Comparison of ENCODE assay signal across 17 cellular contexts in genomic region chr1:32881871-32882850, GRCh38. TPM values are rescaled to one million over a fixed set of nuclear protein-coding genes. Genes with fewer than 3 reads are reported as not detected.
DNase-seq lines count a peak whose midpoint lies in the region; ATAC-seq and TF ChIP-seq lines count a peak whose summit lies in the region.
"Had no signal": no experiment of that assay in that cellular context is flagged by ENCODE, and none has a peak within 500 bp of the region (broad histone marks: within the 10 kb centered on the region; RNA-seq: fewer than 3 reads in every experiment).

No MANE protein-coding gene starts in this region.

- WGBS in suprapubic skin, result 27% methylated on average over 21 of the region's 22 CpGs

- H3K4me1 ChIP-seq in ascending aorta (peaks cover 10 to 13% of the 10 kb centered on the region in 2 donors), suprapubic skin (peaks cover 20% of the 10 kb centered on the region)

- DNase-seq in C1 segment of cervical spinal cord (lab: John Stamatoyannopoulos, UW), result peak in 9 of 14 donors; percentile 16 to 92 (median 36)
- peak; percentile 78 for DNase-seq in NCI-H1092 (lab: John Stamatoyannopoulos, UW)
- peak in 35 of 58 donors; percentile 10 to 65 (median 37) for DNase-seq in anterior cingulate cortex (lab: John Stamatoyannopoulos, UW)
- peak; percentile 54 for DNase-seq in medulla oblongata (ENCODE audit: extremely low spot score)
- DNase-seq in ascending aorta (ENCODE audit: low spot score in 2 of 2), result no peak
- DNase-seq in suprapubic skin (ENCODE audit: low spot score in 2 of 2), result no peak
- no peak for DNase-seq in NOMO-1 treated with dmso at 0.1 percent for 144 hours (lab: John Stamatoyannopoulos, UW; ENCODE audit: unreplicated experiment)
- DNase-seq: activated CD8-positive, alpha-beta T cell treated with anti-CD3 and anti-CD28 coated beads for 36 hours; DMS53; effector CD4-positive, alpha-beta T cell; OCI-M1; stimulated activated naive CD8-positive, alpha-beta T cell treated with anti-CD3 and anti-CD28 coated beads, Interleukin-15, Interleukin-2, amounts not matched to agents 100 U/mL and 50 U/mL, for 24 hours had no signal

- H3K27ac ChIP-seq in ascending aorta (peak overlapping the region in 1 of 2 donors; percentile 23), suprapubic skin (no peak overlapping the region)
- H3K27ac ChIP-seq: skin epidermis had no signal

- TF ChIP-seq CTCF in ascending aorta (IDR thresholded peaks at IDR 0.05), result no peak
- TF ChIP-seq CTCF in suprapubic skin (IDR thresholded peaks at IDR 0.05), result no peak

- H3K36me3 ChIP-seq in ascending aorta, result no peaks in the 10 kb centered on the region
- no peaks in the 10 kb centered on the region for H3K36me3 ChIP-seq in suprapubic skin

- intact Hi-C loops in ascending aorta (cut with DNase I), result loop anchor here (5.0 kb wide), 1 partner anchor 200 kb away; the partner anchor contains the start of gene AZIN2

- TF ChIP-seq EP300 in suprapubic skin (IDR thresholded peaks at IDR 0.05), result no peak

- no peak for ATAC-seq in HG02642 (IDR thresholded peaks at IDR 0.05; ENCODE audit: poor library complexity, unreplicated experiment)
- ATAC-seq: activated CD8-positive, alpha-beta T cell treated with anti-CD3 and anti-CD28 coated beads for 36 hours; stimulated activated naive CD8-positive, alpha-beta T cell treated with anti-CD3 and anti-CD28 coated beads, Interleukin-15, Interleukin-2, amounts not matched to agents 100 U/mL and 50 U/mL, for 24 hours had no signal

- no peaks in the 10 kb centered on the region for H3K27me3 ChIP-seq in ascending aorta
- peaks cover 41% of the 10 kb centered on the region for H3K27me3 ChIP-seq in suprapubic skin

- H3K9me3 ChIP-seq in ascending aorta (no peaks in the 10 kb centered on the region), suprapubic skin (no peaks in the 10 kb centered on the region)

- no peak for TF ChIP-seq POLR2A in suprapubic skin (IDR thresholded peaks at IDR 0.05)

- peak overlapping the region in 1 of 2 donors; percentile 52 for H3K4me3 ChIP-seq in ascending aorta
- no peak overlapping the region for H3K4me3 ChIP-seq in suprapubic skin
- H3K4me3 ChIP-seq: skin epidermis had no signal

RNA-seq across cellular contexts. Expression of gene HPCA, which starts 4.1 kb away (rescaled TPM):
- total RNA-seq in ascending aorta (not detected), suprapubic skin (not detected)
- total RNA-seq: astrocyte, H4 had no signal

RNA-seq across cellular contexts. Expression of gene FNDC5, which starts 11.4 kb away (rescaled TPM):
- total RNA-seq in ascending aorta (8.9 TPM), suprapubic skin (1 to 10 TPM in 2 of 4 donors, under 1 TPM in 1, not detected in 1; 0.48 to 3.0 (median 1.6) TPM)
- total RNA-seq: activated CD8-positive, alpha-beta T cell treated with anti-CD3 and anti-CD28 coated beads for 36 hours; activated T-helper 2 cell treated with anti-CD3 and anti-CD28 coated beads, Interferon-gamma antibody, Interleukin-2, Interleukin-4, amounts not matched to agents 10 μg/mL and 5 μg/mL and 100 μg/mL, durations not matched to agents 14 hours and 24 hours and 36 hours had no signal

RNA-seq across cellular contexts. Expression of gene TMEM54, which starts 19.0 kb away (rescaled TPM):
- total RNA-seq in ascending aorta, result 60.9 TPM
- 100 to 1,000 TPM in 3 of 4 donors, 10 to 100 TPM in 1; 61.9 to 283 (median 228) TPM for total RNA-seq in suprapubic skin

Comparison
In these comparisons a context has a peak if more than half of its experiments do, and no peak if none do; other contexts are left out.
1. DNase-seq: peak in C1 segment of cervical spinal cord (9 of 14), NCI-H1092 (single experiment), anterior cingulate cortex (35 of 58) and medulla oblongata (single experiment); none in ascending aorta (0 of 2), suprapubic skin (0 of 2) and NOMO-1 treated with dmso at 0.1 percent for 144 hours (single experiment).